Comparison of ENCODE assay signal across 19 cellular contexts in genomic region chr2:17626986-17627385, GRCh38.
"Had no signal": no experiment of that assay in that cellular context is flagged by ENCODE, and none has a peak within 500 bp of the region (broad histone marks: within the 10 kb centered on the region; RNA-seq: fewer than 3 reads in every experiment).

No MANE protein-coding gene starts in this region.

- H3K27ac ChIP-seq: breast epithelium, heart right ventricle, ovary, right lobe of liver had no signal

- H3K36me3 Mint-ChIP-seq: activated naive CD8-positive, alpha-beta T cell treated with anti-CD3 and anti-CD28 coated beads, Interleukin-2, amount 10 ng/mL, durations not matched to agents 7 days and 5 days; naive B cell; type B pancreatic cell had no signal

- H3K4me1 ChIP-seq: breast epithelium, right lobe of liver had no signal

- H3K4me3 ChIP-seq: breast epithelium, heart right ventricle, lung, ovary, right lobe of liver, smooth muscle cell had no signal

- H3K4me2 ChIP-seq: smooth muscle cell had no signal

- DNase-seq: activated naive CD4-positive, alpha-beta T cell; activated naive CD8-positive, alpha-beta T cell treated with anti-CD3 and anti-CD28 coated beads, Interleukin-2, amount 10 ng/mL, durations not matched to agents 7 days and 5 days; anterior cingulate cortex; cerebellar nuclear complex; effector memory CD4-positive, alpha-beta T cell; heart right ventricle; left colon; naive B cell; ovary; right lobe of liver; stimulated activated CD4-positive, alpha-beta T cell treated with anti-CD3 and anti-CD28 coated beads, Interleukin-4, amount 100 ng/mL, for 4 hours; stimulated activated CD8-positive, alpha-beta memory T cell treated with anti-CD3 and anti-CD28 coated beads, Interleukin-4, amount 100 ng/mL, for 48 hours; stimulated activated naive CD4-positive, alpha-beta T cell treated with Interleukin-2 at 50 U/mL for 16 hours; T-helper 2 cell had no signal

- ATAC-seq: heart right ventricle, left colon, right lobe of liver had no signal

- H3K4me1 Mint-ChIP-seq: naive B cell had no signal

- H3K9me3 Mint-ChIP-seq: activated naive CD8-positive, alpha-beta T cell treated with anti-CD3 and anti-CD28 coated beads, Interleukin-2, amount 10 ng/mL, durations not matched to agents 7 days and 5 days had no signal

- H3K36me3 ChIP-seq: breast epithelium, heart right ventricle, ovary, right lobe of liver had no signal

- H3K27me3 ChIP-seq: breast epithelium, heart right ventricle, ovary, right lobe of liver had no signal

- H3K27me3 Mint-ChIP-seq: dendritic cell treated with granulocyte-macrophage colony-stimulating factor and Interleukin-4, amounts not matched to agents 40 ng/mL and 50 ng/mL, for 4 days; type B pancreatic cell had no signal

- H3K27ac Mint-ChIP-seq: activated naive CD8-positive, alpha-beta T cell treated with anti-CD3 and anti-CD28 coated beads, Interleukin-2, amount 10 ng/mL, durations not matched to agents 7 days and 5 days; dendritic cell treated with granulocyte-macrophage colony-stimulating factor and Interleukin-4, amounts not matched to agents 40 ng/mL and 50 ng/mL, for 4 days; type B pancreatic cell had no signal

- H3K9me3 ChIP-seq: ovary had no signal

- H3K4me3 Mint-ChIP-seq: activated naive CD8-positive, alpha-beta T cell treated with anti-CD3 and anti-CD28 coated beads, Interleukin-2, amount 10 ng/mL, durations not matched to agents 7 days and 5 days; dendritic cell treated with granulocyte-macrophage colony-stimulating factor and Interleukin-4, amounts not matched to agents 40 ng/mL and 50 ng/mL, for 4 days; naive B cell; type B pancreatic cell had no signal
